In genomic region chr17:48074322-48075054, GRCh38 we compare ENCODE assay signal across 1 cellular context.
TF ChIP-seq lines count a peak whose summit lies in the region.

No MANE protein-coding gene starts in this region.

TF ChIP-seq in HepG2, 621 proteins besides CTCF, POLR2A, EP300 and RAD21 (continued from another document and continues in another):
- TF ChIP-seq POGK (CRISPR knock-in tag; conservative IDR thresholded peaks at IDR 0.05) (0 out of 2 replicates have a peak, but pooled peaks have one; percentile 37), FOXO4 (CRISPR knock-in tag; conservative IDR thresholded peaks at IDR 0.05) (no peak), ZNF460 (CRISPR knock-in tag; IDR thresholded peaks at IDR 0.05; ENCODE audit: borderline replicate concordance) (no peak), ZFP36L2 (CRISPR knock-in tag; IDR thresholded peaks at IDR 0.05) (no peak), ZBTB44 (CRISPR knock-in tag; IDR thresholded peaks at IDR 0.05) (no peak), ATF1 (CRISPR knock-in tag; IDR thresholded peaks at IDR 0.05) (no peak), DZIP1 (CRISPR knock-in tag; IDR thresholded peaks at IDR 0.05) (no peak), KLF16 (CRISPR knock-in tag; IDR thresholded peaks at IDR 0.05) (peak in 1 of 2 experiments; percentile 34; a peak in 1 of 4 replicates), NFIB (CRISPR knock-in tag; IDR thresholded peaks at IDR 0.05; ENCODE audit: borderline replicate concordance) (no peak), HNRNPL (IDR thresholded peaks at IDR 0.05; ENCODE audit: low read depth, low read length) (no peak), ZNF883 (CRISPR knock-in tag; IDR thresholded peaks at IDR 0.05; ENCODE audit: not compliant biosample characterization) (no peak), MIXL1 (CRISPR knock-in tag; IDR thresholded peaks at IDR 0.05) (peak; percentile 58; the same call in 1 of the 2 replicates), STAG1 (CRISPR knock-in tag; IDR thresholded peaks at IDR 0.05) (peak; percentile 92), TRIM24 (CRISPR knock-in tag; IDR thresholded peaks at IDR 0.05) (no peak), ZNF30 (CRISPR knock-in tag; IDR thresholded peaks at IDR 0.05) (no peak), MAFF (IDR thresholded peaks at IDR 0.05; ENCODE audit: low read depth, low read length) (peak; percentile 29; the same call in 1 of the 2 replicates), TEF (CRISPR knock-in tag; IDR thresholded peaks at IDR 0.05) (no peak), RXRA (CRISPR knock-in tag; IDR thresholded peaks at IDR 0.05) (no peak), ZNF367 (CRISPR knock-in tag; IDR thresholded peaks at IDR 0.05; ENCODE audit: borderline replicate concordance) (no peak), FOXP4 (CRISPR knock-in tag; IDR thresholded peaks at IDR 0.05) (no peak), CREBL2 (CRISPR knock-in tag; IDR thresholded peaks at IDR 0.05; ENCODE audit: borderline replicate concordance) (no peak), ZNF562 (CRISPR knock-in tag; IDR thresholded peaks at IDR 0.05; ENCODE audit: borderline replicate concordance) (no peak), SMC3 (IDR thresholded peaks at IDR 0.05; ENCODE audit: low read length) (peak; percentile 98), ZBTB7A (CRISPR knock-in tag; IDR thresholded peaks at IDR 0.05) (no peak), ZSCAN12 (CRISPR knock-in tag; IDR thresholded peaks at IDR 0.05) (no peak), ATF7 (IDR thresholded peaks at IDR 0.05) (no peak), ATF7 (CRISPR knock-in tag; IDR thresholded peaks at IDR 0.05) (no peak), ONECUT2 (CRISPR knock-in tag; IDR thresholded peaks at IDR 0.05) (no peak), ZBTB2 (CRISPR knock-in tag; IDR thresholded peaks at IDR 0.05; ENCODE audit: low read depth) (no peak), ZNF446 (CRISPR knock-in tag; IDR thresholded peaks at IDR 0.05) (no peak), ZBTB4 (CRISPR knock-in tag; IDR thresholded peaks at IDR 0.05; ENCODE audit: borderline replicate concordance) (no peak), KDM5B (CRISPR knock-in tag; IDR thresholded peaks at IDR 0.05; ENCODE audit: borderline replicate concordance) (no peak), TSC22D2 (CRISPR knock-in tag; IDR thresholded peaks at IDR 0.05; ENCODE audit: borderline replicate concordance) (0 out of 2 replicates have a peak, but pooled peaks have one; percentile 44), HHEX (CRISPR knock-in tag; IDR thresholded peaks at IDR 0.05) (no peak), ZNF766 (CRISPR knock-in tag; IDR thresholded peaks at IDR 0.05; ENCODE audit: borderline replicate concordance) (no peak), CC2D1A (CRISPR knock-in tag; IDR thresholded peaks at IDR 0.05) (0 out of 2 replicates have a peak, but pooled peaks have one; percentile 21), ZNF615 (CRISPR knock-in tag; IDR thresholded peaks at IDR 0.05; ENCODE audit: borderline replicate concordance) (no peak), TRIM22 (IDR thresholded peaks at IDR 0.05) (no peak), NRL (CRISPR knock-in tag; IDR thresholded peaks at IDR 0.05; ENCODE audit: borderline replicate concordance) (no peak), GTF3A (CRISPR knock-in tag; conservative IDR thresholded peaks at IDR 0.05) (no peak), IRF9 (CRISPR knock-in tag; IDR thresholded peaks at IDR 0.05; ENCODE audit: borderline replicate concordance) (no peak), ZNF513 (CRISPR knock-in tag; conservative IDR thresholded peaks at IDR 0.05) (no peak), SAP130 (CRISPR knock-in tag; IDR thresholded peaks at IDR 0.05; ENCODE audit: low read depth) (peak; percentile 46; the same call in 1 of the 2 replicates), ZNF33A (CRISPR knock-in tag; IDR thresholded peaks at IDR 0.05; ENCODE audit: borderline replicate concordance) (no peak), ZKSCAN1 (IDR thresholded peaks at IDR 0.05; ENCODE audit: low read length) (no peak)
